In the genomic region with DNA sequence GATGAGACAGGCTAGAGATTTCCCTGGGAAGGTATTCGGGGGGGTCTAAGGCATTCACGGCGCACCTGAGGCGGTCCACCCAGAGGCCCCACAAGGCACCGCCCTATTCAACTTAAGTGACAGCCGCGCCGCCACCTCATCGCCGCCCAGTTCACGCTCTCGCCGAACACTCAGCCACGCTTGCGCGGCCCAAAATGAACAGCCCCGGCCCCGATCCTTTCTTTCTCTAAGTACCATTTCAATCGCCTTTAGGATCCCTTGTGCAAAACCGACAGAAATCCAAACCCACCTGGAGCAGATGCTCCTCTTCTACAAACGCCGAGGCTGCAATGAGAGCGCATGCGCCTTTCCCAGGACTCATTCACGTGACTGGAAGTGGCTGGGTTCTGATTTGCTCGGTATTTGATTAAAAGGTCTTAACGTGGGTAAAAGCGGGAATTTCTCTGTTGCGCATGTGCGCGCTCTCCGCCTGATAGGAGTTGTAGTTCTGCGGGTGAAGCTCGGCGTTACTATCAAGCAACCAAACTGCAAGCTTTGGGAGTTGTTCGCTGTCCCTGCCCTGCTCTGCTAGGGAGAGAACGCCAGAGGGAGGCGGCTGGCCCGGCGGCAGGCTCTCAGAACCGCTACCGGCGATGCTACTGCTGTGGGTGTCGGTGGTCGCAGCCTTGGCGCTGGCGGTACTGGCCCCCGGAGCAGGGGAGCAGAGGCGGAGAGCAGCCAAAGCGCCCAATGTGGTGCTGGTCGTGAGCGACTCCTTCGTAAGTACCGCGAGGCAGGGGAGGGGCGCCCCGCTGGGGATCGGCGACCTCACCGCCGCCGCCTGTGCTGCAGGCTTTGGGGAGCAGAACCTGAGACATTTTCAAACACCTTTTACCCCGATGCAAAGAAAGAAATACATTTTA, we compare ENCODE assay signal across 8 cellular contexts. TPM values are rescaled to one million over a fixed set of nuclear protein-coding genes. Genes with fewer than 3 reads are reported as not detected.
DNase-seq lines count a peak whose midpoint lies in the region; ATAC-seq and TF ChIP-seq lines count a peak whose summit lies in the region.

A gene with protein sequence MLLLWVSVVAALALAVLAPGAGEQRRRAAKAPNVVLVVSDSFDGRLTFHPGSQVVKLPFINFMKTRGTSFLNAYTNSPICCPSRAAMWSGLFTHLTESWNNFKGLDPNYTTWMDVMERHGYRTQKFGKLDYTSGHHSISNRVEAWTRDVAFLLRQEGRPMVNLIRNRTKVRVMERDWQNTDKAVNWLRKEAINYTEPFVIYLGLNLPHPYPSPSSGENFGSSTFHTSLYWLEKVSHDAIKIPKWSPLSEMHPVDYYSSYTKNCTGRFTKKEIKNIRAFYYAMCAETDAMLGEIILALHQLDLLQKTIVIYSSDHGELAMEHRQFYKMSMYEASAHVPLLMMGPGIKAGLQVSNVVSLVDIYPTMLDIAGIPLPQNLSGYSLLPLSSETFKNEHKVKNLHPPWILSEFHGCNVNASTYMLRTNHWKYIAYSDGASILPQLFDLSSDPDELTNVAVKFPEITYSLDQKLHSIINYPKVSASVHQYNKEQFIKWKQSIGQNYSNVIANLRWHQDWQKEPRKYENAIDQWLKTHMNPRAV (plus strand): TSS at position 455 of the 902 bp plus-strand sequence. CDS start 178 bp downstream, at position 633.
A gene (minus strand): TSS at position 331 of the 902 bp plus-strand sequence. CDS start 7,827 bp downstream, outside the sequence.

- peaks cover 13% of the 10 kb centered on the region for H3K36me3 Mint-ChIP-seq in T-helper 17 cell (ENCODE audit: low read depth)

- H3K27ac ChIP-seq in right cardiac atrium (ENCODE audit: low read length) = peak within 1 kb of the TSS; percentile 76
- peak within 1 kb of the TSS; percentile 81 for H3K27ac ChIP-seq in vagina

- H3K27me3 ChIP-seq in right cardiac atrium (ENCODE audit: control insufficient read depth, insufficient read depth) = no peaks in the 10 kb centered on the region
- no peaks in the 10 kb centered on the region for H3K27me3 ChIP-seq in vagina

- intact Hi-C loops in right cardiac atrium (cut with DNase I) = no loop called here
- intact Hi-C loops in vagina (cut with DNase I) = loop anchor here (10.0 kb wide), 1 partner anchor 70 kb away; a partner anchor contains a TSS

- DNase-seq in NCI-H1694 (lab: John Stamatoyannopoulos, UW) (peak; percentile 94), T-helper 17 cell (peak; percentile 76 to 89 (median 83)), anterior cingulate cortex (lab: John Stamatoyannopoulos, UW) (peak; percentile 65 to 97 (median 92)), right cardiac atrium (peak; percentile 95 to 97 (median 96)), pulmonary artery endothelial cell (ENCODE audit: low read depth, low spot score) (peak; percentile 98), vagina (ENCODE audit: extremely low spot score in 2 of 2) (peak; percentile 97 to 99)

- no peaks in the 10 kb centered on the region for H3K36me3 ChIP-seq in vagina

- peaks cover 39% of the 10 kb centered on the region for H3K4me1 Mint-ChIP-seq in T-helper 17 cell

- H3K4me3 ChIP-seq in right cardiac atrium (ENCODE audit: low read length) (peak within 1 kb of the TSS; percentile 69), vagina (peak within 1 kb of the TSS; percentile 69 to 77)

- WGBS in right cardiac atrium = under 1% methylated on average over 63 of the region's 63 CpGs

- H3K27ac Mint-ChIP-seq in T-helper 17 cell = peak within 1 kb of the TSS; percentile 89

- H3K4me1 ChIP-seq in right cardiac atrium (ENCODE audit: control insufficient read depth, insufficient read depth, low read length) (no peaks in the 10 kb centered on the region), vagina (peaks cover 28% of the 10 kb centered on the region)

- peak; percentile 67 for TF ChIP-seq POLR2A in GM15510 (IDR thresholded peaks at IDR 0.05; ENCODE audit: borderline replicate concordance, extremely low read depth, insufficient read length)
- peak in 1 of 2 donors; percentile 72 for TF ChIP-seq POLR2A in vagina (IDR thresholded peaks at IDR 0.05)

- H3K27me3 Mint-ChIP-seq in T-helper 17 cell = no peaks in the 10 kb centered on the region

- no peaks in the 10 kb centered on the region for H3K9me3 ChIP-seq in T-helper 17 cell (ENCODE audit: control insufficient read depth, low read length, poor library complexity, severe bottlenecking)
- no peaks in the 10 kb centered on the region for H3K9me3 ChIP-seq in right cardiac atrium (ENCODE audit: control insufficient read depth, low read length)
- H3K9me3 ChIP-seq in vagina = no peaks in the 10 kb centered on the region

- ATAC-seq in HG02885 (IDR thresholded peaks at IDR 0.05; ENCODE audit: poor library complexity, unreplicated experiment) = peak; percentile 89
- peak; percentile 88 for ATAC-seq in T-helper 17 cell
- peak; percentile 99 for ATAC-seq in right cardiac atrium

- H3K4me3 Mint-ChIP-seq in T-helper 17 cell = peak within 1 kb of the TSS; percentile 97

- peak in 1 of 3 experiments; percentile 31 for TF ChIP-seq CTCF in vagina (IDR thresholded peaks at IDR 0.05)

RNA-seq across cellular contexts. Expression of the first gene that starts in this region (rescaled TPM):
- 1 to 10 TPM; 4.7 to 4.8 TPM for total RNA-seq in T-helper 17 cell
- total RNA-seq in right cardiac atrium = 1 to 10 TPM; 3.6 to 5.2 (median 4.7) TPM
- polyA plus RNA-seq in right cardiac atrium = 3.8 TPM
- 7.5 and 8.2 TPM in 2 replicates for total RNA-seq in pulmonary artery endothelial cell
- 9.1 TPM for total RNA-seq in vagina

RNA-seq across cellular contexts. Expression of the second gene that starts in this region (rescaled TPM):
- total RNA-seq in T-helper 17 cell (10 to 100 TPM; 78.2 to 90.2 TPM), right cardiac atrium (10 to 100 TPM; 56.4 to 66.7 (median 58.4) TPM), pulmonary artery endothelial cell (124 and 138 TPM in 2 replicates), vagina (59.7 TPM)
- polyA plus RNA-seq in right cardiac atrium = 14.2 TPM

Comparison
In these comparisons a context has a peak if more than half of its experiments do, and no peak if none do; other contexts are left out.
1. Peak in every context shown above with its lines: DNase-seq, ATAC-seq, H3K4me3 ChIP-seq and H3K27ac ChIP-seq.